In the genomic region with DNA sequence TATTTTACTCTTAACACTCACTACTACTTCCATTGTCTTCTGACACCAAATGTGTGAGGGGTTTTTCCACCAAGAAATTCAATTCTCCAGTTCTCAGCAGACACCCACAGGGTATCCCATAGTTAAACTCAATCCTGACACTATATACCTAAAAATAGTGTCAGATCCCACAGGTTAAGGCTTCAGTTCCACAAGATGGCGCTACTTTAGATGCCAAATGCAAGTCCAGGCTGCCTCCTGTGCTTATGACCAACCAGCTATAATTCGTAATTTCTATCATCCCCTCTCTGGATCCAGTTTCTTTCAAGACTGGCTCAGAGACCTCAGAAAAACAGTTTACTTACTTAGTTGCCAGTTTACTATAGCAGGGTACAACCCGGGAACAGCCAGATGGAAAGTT, we compare ENCODE assay signal across 10 cellular contexts.
A peak's percentile ranks its signal among the peaks of the same experiment; 100 is the strongest.
DNase-seq lines count a peak whose midpoint lies in the region; ATAC-seq and TF ChIP-seq lines count a peak whose summit lies in the region.
"Had no signal": no experiment of that assay in that cellular context is flagged by ENCODE, and none has a peak within 500 bp of the region (broad histone marks: within the 10 kb centered on the region; RNA-seq: fewer than 3 reads in every experiment).

No MANE protein-coding gene starts in this region.

- intact Hi-C loops in uterus (cut with DNase I; ENCODE audit: low total_unique reads) = no loop called here

- H3K27ac Mint-ChIP-seq in WTC11 = no peak overlapping the region
- no peak overlapping the region for H3K27ac Mint-ChIP-seq in activated CD4-positive, alpha-beta T cell treated with anti-CD3 and anti-CD28 coated beads, Interleukin-2, amount 10 ng/mL, durations not matched to agents 7 days and 5 days
- H3K27ac Mint-ChIP-seq: activated naive CD4-positive, alpha-beta T cell treated with anti-CD3 and anti-CD28 coated beads, Interleukin-2, amount 10 ng/mL, durations not matched to agents 7 days and 5 days had no signal

- peaks cover 10% of the 10 kb centered on the region for H3K9me3 Mint-ChIP-seq in WTC11
- H3K9me3 Mint-ChIP-seq in activated CD4-positive, alpha-beta T cell treated with anti-CD3 and anti-CD28 coated beads, Interleukin-2, amount 10 ng/mL, durations not matched to agents 7 days and 5 days = peaks cover 5% of the 10 kb centered on the region

- H3K79me2 ChIP-seq in MM.1S (ENCODE audit: low read length) = no peaks in the 10 kb centered on the region

- no peaks in the 10 kb centered on the region for H3K9me2 ChIP-seq in MM.1S (replicated peaks; ENCODE audit: insufficient read depth, low read length)

- peak; percentile 61 for DNase-seq in DMS53 (lab: John Stamatoyannopoulos, UW)
- peak; percentile 18 for DNase-seq in MM.1S
- DNase-seq in WTC11 (ENCODE audit: low spot score) = peak; percentile 49
- DNase-seq in kidney tubule cell (ENCODE audit: low spot score) = peak; percentile 47
- DNase-seq in uterus = no peak
- DNase-seq in upper lobe of left lung = no peak
- no peak for DNase-seq in DMS79 treated with DMSO at 0.1 percent for 48 hours (lab: John Stamatoyannopoulos, UW)
- DNase-seq in activated CD4-positive, alpha-beta T cell treated with anti-CD3 and anti-CD28 coated beads, Interleukin-2, amount 10 ng/mL, durations not matched to agents 7 days and 5 days = no peak
- DNase-seq: activated naive CD4-positive, alpha-beta T cell treated with anti-CD3 and anti-CD28 coated beads, Interleukin-2, amount 10 ng/mL, durations not matched to agents 7 days and 5 days; kidney glomerular epithelial cell had no signal

- no peak for TF ChIP-seq EP300 in upper lobe of left lung (IDR thresholded peaks at IDR 0.05)

- H3K4me3 ChIP-seq in MM.1S (ENCODE audit: low read length) (no peak overlapping the region), uterus (no peak overlapping the region), upper lobe of left lung (no peak overlapping the region)

- no peaks in the 10 kb centered on the region for H4K20me1 ChIP-seq in MM.1S (ENCODE audit: insufficient read depth, low read length)

- no peaks in the 10 kb centered on the region for H3F3A ChIP-seq in MM.1S (ENCODE audit: insufficient read depth, low read length)

- no peak overlapping the region for H3K27ac ChIP-seq in MM.1S (ENCODE audit: low read length)
- no peak overlapping the region for H3K27ac ChIP-seq in uterus
- no peak overlapping the region for H3K27ac ChIP-seq in upper lobe of left lung

- H3K36me3 ChIP-seq in MM.1S (replicated peaks; ENCODE audit: insufficient read depth, low read length) (no peaks in the 10 kb centered on the region), uterus (no peaks in the 10 kb centered on the region), upper lobe of left lung (no peaks in the 10 kb centered on the region)

- 44 to 51% methylated on average over 3 of the region's 3 CpGs for WGBS in upper lobe of left lung, 2 donors

- H3K4me1 ChIP-seq in MM.1S (ENCODE audit: low read length) = no peaks in the 10 kb centered on the region
- H3K4me1 ChIP-seq in uterus = no peaks in the 10 kb centered on the region
- no peaks in the 10 kb centered on the region for H3K4me1 ChIP-seq in upper lobe of left lung

- no peak overlapping the region for H2AFZ ChIP-seq in MM.1S (ENCODE audit: low read length)

- ATAC-seq in WTC11 (peak; percentile 100), upper lobe of left lung (ENCODE audit: low FRiP score in 2 of 2) (no peak)

- H3K9ac ChIP-seq in MM.1S (ENCODE audit: low read length) = no peak overlapping the region

- no peaks in the 10 kb centered on the region for H3K9me3 ChIP-seq in MM.1S (replicated peaks; ENCODE audit: insufficient read depth, low read length)
- no peaks in the 10 kb centered on the region for H3K9me3 ChIP-seq in uterus
- H3K9me3 ChIP-seq in upper lobe of left lung = no peaks in the 10 kb centered on the region

- H3K4me1 Mint-ChIP-seq in WTC11 = peaks cover 18% of the 10 kb centered on the region
- H3K4me1 Mint-ChIP-seq in activated CD4-positive, alpha-beta T cell treated with anti-CD3 and anti-CD28 coated beads, Interleukin-2, amount 10 ng/mL, durations not matched to agents 7 days and 5 days = no peaks in the 10 kb centered on the region
- H3K4me1 Mint-ChIP-seq: activated naive CD4-positive, alpha-beta T cell treated with anti-CD3 and anti-CD28 coated beads, Interleukin-2, amount 10 ng/mL, durations not matched to agents 7 days and 5 days had no signal

- H3K4me2 ChIP-seq in MM.1S (ENCODE audit: low read depth, low read length) = no peak overlapping the region

- no peaks in the 10 kb centered on the region for H3K27me3 ChIP-seq in MM.1S (replicated peaks; ENCODE audit: insufficient read depth, low read length)
- no peaks in the 10 kb centered on the region for H3K27me3 ChIP-seq in uterus
- H3K27me3 ChIP-seq in upper lobe of left lung = no peaks in the 10 kb centered on the region

- CTCF ChIA-PET in WTC11 (lab: Charles Lee) = interaction anchor here (0.6 to 2.3 kb wide), 10 partner anchors 9 to 840 kb away, joined by 3 to 17 read pairs (median 4); no protein-coding TSS in a partner anchor
- CTCF ChIA-PET in activated CD4-positive, alpha-beta T cell treated with anti-CD3 and anti-CD28 coated beads, Interleukin-2, amount 10 ng/mL, durations not matched to agents 7 days and 5 days (lab: Charles Lee) = no interaction called here

- H3K27me3 Mint-ChIP-seq in WTC11 (ENCODE audit: low read depth) = no peaks in the 10 kb centered on the region
- H3K27me3 Mint-ChIP-seq in activated CD4-positive, alpha-beta T cell treated with anti-CD3 and anti-CD28 coated beads, Interleukin-2, amount 10 ng/mL, durations not matched to agents 7 days and 5 days = no peaks in the 10 kb centered on the region
- H3K27me3 Mint-ChIP-seq: activated naive CD4-positive, alpha-beta T cell treated with anti-CD3 and anti-CD28 coated beads, Interleukin-2, amount 10 ng/mL, durations not matched to agents 7 days and 5 days had no signal

- TF ChIP-seq POLR2A in uterus (IDR thresholded peaks at IDR 0.05) (no peak), upper lobe of left lung (IDR thresholded peaks at IDR 0.05) (no peak)

- H3K36me3 Mint-ChIP-seq in WTC11 = no peaks in the 10 kb centered on the region
- no peaks in the 10 kb centered on the region for H3K36me3 Mint-ChIP-seq in activated CD4-positive, alpha-beta T cell treated with anti-CD3 and anti-CD28 coated beads, Interleukin-2, amount 10 ng/mL, durations not matched to agents 7 days and 5 days (ENCODE audit: low read depth)
- H3K36me3 Mint-ChIP-seq: activated naive CD4-positive, alpha-beta T cell treated with anti-CD3 and anti-CD28 coated beads, Interleukin-2, amount 10 ng/mL, durations not matched to agents 7 days and 5 days had no signal

- H3K4me3 Mint-ChIP-seq in WTC11 = no peak overlapping the region
- H3K4me3 Mint-ChIP-seq in activated CD4-positive, alpha-beta T cell treated with anti-CD3 and anti-CD28 coated beads, Interleukin-2, amount 10 ng/mL, durations not matched to agents 7 days and 5 days = no peak overlapping the region
- H3K4me3 Mint-ChIP-seq: activated naive CD4-positive, alpha-beta T cell treated with anti-CD3 and anti-CD28 coated beads, Interleukin-2, amount 10 ng/mL, durations not matched to agents 7 days and 5 days had no signal

- no peak for TF ChIP-seq CTCF in MM.1S (IDR thresholded peaks at IDR 0.05; ENCODE audit: low read length)
- peak; percentile 35 for TF ChIP-seq CTCF in WTC11 (IDR thresholded peaks at IDR 0.05)
- TF ChIP-seq CTCF in uterus (IDR thresholded peaks at IDR 0.05) = no peak
- TF ChIP-seq CTCF in upper lobe of left lung (IDR thresholded peaks at IDR 0.05) = no peak

- POLR2A ChIA-PET in WTC11 (lab: Charles Lee) = no interaction called here
- POLR2A ChIA-PET in activated CD4-positive, alpha-beta T cell treated with anti-CD3 and anti-CD28 coated beads, Interleukin-2, amount 10 ng/mL, durations not matched to agents 7 days and 5 days (lab: Charles Lee) = no interaction called here

TF ChIP-seq in WTC11, 78 proteins besides CTCF, POLR2A, EP300 and RAD21 (continues in another document):
- TF ChIP-seq MXD4 (CRISPR knock-in tag; IDR thresholded peaks at IDR 0.05; ENCODE audit: borderline replicate concordance) = no peak
- TF ChIP-seq MYBL2 (CRISPR knock-in tag; IDR thresholded peaks at IDR 0.05) = no peak
- TF ChIP-seq ESRRA (CRISPR knock-in tag; IDR thresholded peaks at IDR 0.05; ENCODE audit: borderline replicate concordance) = no peak
- TF ChIP-seq, protein P1, sequence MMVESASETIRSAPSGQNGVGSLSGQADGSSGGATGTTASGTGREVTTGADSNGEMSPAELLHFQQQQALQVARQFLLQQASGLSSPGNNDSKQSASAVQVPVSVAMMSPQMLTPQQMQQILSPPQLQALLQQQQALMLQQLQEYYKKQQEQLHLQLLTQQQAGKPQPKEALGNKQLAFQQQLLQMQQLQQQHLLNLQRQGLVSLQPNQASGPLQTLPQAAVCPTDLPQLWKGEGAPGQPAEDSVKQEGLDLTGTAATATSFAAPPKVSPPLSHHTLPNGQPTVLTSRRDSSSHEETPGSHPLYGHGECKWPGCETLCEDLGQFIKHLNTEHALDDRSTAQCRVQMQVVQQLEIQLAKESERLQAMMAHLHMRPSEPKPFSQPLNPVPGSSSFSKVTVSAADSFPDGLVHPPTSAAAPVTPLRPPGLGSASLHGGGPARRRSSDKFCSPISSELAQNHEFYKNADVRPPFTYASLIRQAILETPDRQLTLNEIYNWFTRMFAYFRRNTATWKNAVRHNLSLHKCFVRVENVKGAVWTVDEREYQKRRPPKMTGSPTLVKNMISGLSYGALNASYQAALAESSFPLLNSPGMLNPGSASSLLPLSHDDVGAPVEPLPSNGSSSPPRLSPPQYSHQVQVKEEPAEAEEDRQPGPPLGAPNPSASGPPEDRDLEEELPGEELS (CRISPR knock-in tag; IDR thresholded peaks at IDR 0.05) = no peak
- no peak for TF ChIP-seq NR2C2 (CRISPR knock-in tag; IDR thresholded peaks at IDR 0.05)
- TF ChIP-seq SOX15 (CRISPR knock-in tag; IDR thresholded peaks at IDR 0.05) = no peak
- no peak for TF ChIP-seq ELF4 (CRISPR knock-in tag; IDR thresholded peaks at IDR 0.05; ENCODE audit: low read depth)
- TF ChIP-seq, protein P2, sequence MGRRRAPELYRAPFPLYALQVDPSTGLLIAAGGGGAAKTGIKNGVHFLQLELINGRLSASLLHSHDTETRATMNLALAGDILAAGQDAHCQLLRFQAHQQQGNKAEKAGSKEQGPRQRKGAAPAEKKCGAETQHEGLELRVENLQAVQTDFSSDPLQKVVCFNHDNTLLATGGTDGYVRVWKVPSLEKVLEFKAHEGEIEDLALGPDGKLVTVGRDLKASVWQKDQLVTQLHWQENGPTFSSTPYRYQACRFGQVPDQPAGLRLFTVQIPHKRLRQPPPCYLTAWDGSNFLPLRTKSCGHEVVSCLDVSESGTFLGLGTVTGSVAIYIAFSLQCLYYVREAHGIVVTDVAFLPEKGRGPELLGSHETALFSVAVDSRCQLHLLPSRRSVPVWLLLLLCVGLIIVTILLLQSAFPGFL (CRISPR knock-in tag; IDR thresholded peaks at IDR 0.05; ENCODE audit: borderline replicate concordance) = no peak
- TF ChIP-seq, protein P3, sequence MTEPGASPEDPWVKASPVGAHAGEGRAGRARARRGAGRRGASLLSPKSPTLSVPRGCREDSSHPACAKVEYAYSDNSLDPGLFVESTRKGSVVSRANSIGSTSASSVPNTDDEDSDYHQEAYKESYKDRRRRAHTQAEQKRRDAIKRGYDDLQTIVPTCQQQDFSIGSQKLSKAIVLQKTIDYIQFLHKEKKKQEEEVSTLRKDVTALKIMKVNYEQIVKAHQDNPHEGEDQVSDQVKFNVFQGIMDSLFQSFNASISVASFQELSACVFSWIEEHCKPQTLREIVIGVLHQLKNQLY (CRISPR knock-in tag; IDR thresholded peaks at IDR 0.05) = no peak

Comparison
In these comparisons a context has a peak if more than half of its experiments do, and no peak if none do; other contexts are left out.
1. DNase-seq: peak in DMS53 (single experiment), MM.1S (single experiment), WTC11 (single experiment) and kidney tubule cell (single experiment); none in uterus (0 of 2), upper lobe of left lung (0 of 2), DMS79 treated with DMSO at 0.1 percent for 48 hours (single experiment) and activated CD4-positive, alpha-beta T cell treated with anti-CD3 and anti-CD28 coated beads, Interleukin-2, amount 10 ng/mL, durations not matched to agents 7 days and 5 days (single experiment).